21 cellular contexts compared by ENCODE assay signal in genomic region chr10:71812913-71813590, GRCh38. TPM values are rescaled to one million over a fixed set of nuclear protein-coding genes. Genes with fewer than 3 reads are reported as not detected.
DNase-seq lines count a peak whose midpoint lies in the region; ATAC-seq and TF ChIP-seq lines count a peak whose summit lies in the region.
"Had no signal": no experiment of that assay in that cellular context is flagged by ENCODE, and none has a peak within 500 bp of the region (broad histone marks: within the 10 kb centered on the region; RNA-seq: fewer than 3 reads in every experiment).

No MANE protein-coding gene starts in this region.

- H3K4me1 Mint-ChIP-seq in progenitor cell of endocrine pancreas (ENCODE audit: low read depth): no peaks in the 10 kb centered on the region
- H3K4me1 Mint-ChIP-seq: stimulated activated effector memory CD8-positive, alpha-beta T cell treated with anti-CD3 and anti-CD28 coated beads, Interleukin-12 subunit alpha, Interleukin-12 subunit beta, amount 100 ng/mL, for 72 hours had no signal

- POLR2A ChIA-PET in Panc1 (lab: Charles Lee): interaction anchor here (1.1 kb wide), 1 partner anchor 9 kb away, joined by 3 read pairs; no protein-coding TSS in a partner anchor

- intact Hi-C loops in Panc1 (cut with micrococcal nuclease; ENCODE audit: unreplicated experiment) (loop anchor here (10.0 kb wide), 2 partner anchors 108 to 498 kb away; partner anchors contain the start of gene SLC29A3), left colon (cut with DNase I, micrococcal nuclease) (loop anchor here (5.0 to 10.0 kb wide), 2 partner anchors 431 to 498 kb away; partner anchors contain the start of gene SLC29A3 (in 2 of the 2))

- H3K4me3 ChIP-seq in H7 (ENCODE audit: insufficient read depth, low read depth, low read length): no peak overlapping the region
- H3K4me3 ChIP-seq in Panc1 (ENCODE audit: low read depth in 2 of 2, low read length in 2 of 2): no peak overlapping the region
- H3K4me3 ChIP-seq: esophagus squamous epithelium, gastroesophageal sphincter had no signal

- in situ Hi-C loops in Panc1 (cut with HindIII; ENCODE audit: low pct_unique_long_range_greater_than_20kb, low sequenced_read_pairs): no loop called here

- no peak for TF ChIP-seq CTCF in Panc1 (IDR thresholded peaks at IDR 0.05)
- TF ChIP-seq CTCF in progenitor cell of endocrine pancreas (IDR thresholded peaks at IDR 0.05; ENCODE audit: unreplicated experiment): no peak

- H3K36me3 ChIP-seq in H7 (replicated peaks; ENCODE audit: control insufficient read depth, insufficient read depth, low read length) (peaks cover 22% of the 10 kb centered on the region), Panc1 (ENCODE audit: control insufficient read depth, insufficient read depth, low read length) (peaks cover 22% of the 10 kb centered on the region)

- H3K9me3 Mint-ChIP-seq in progenitor cell of endocrine pancreas (ENCODE audit: low read depth): no peaks in the 10 kb centered on the region
- H3K9me3 Mint-ChIP-seq: activated CD4-positive, alpha-beta T cell treated with anti-CD3 and anti-CD28 coated beads, Interleukin-2, amount 10 ng/mL, durations not matched to agents 24 days and 14 days; activated naive CD8-positive, alpha-beta T cell treated with anti-CD3 and anti-CD28 coated beads, Interleukin-2, amount 10 ng/mL, durations not matched to agents 7 days and 5 days; stimulated activated effector memory CD8-positive, alpha-beta T cell treated with anti-CD3 and anti-CD28 coated beads, Interleukin-12 subunit alpha, Interleukin-12 subunit beta, amount 100 ng/mL, for 72 hours; T-helper 1 cell treated with Interleukin-12 subunit alpha and Interleukin-12 subunit beta and Interleukin-4 antibody, amounts not matched to agents 30 μg/mL and 1 μg/mL, for 36 hours had no signal

- peak overlapping the region; percentile 37 for H3K27ac Mint-ChIP-seq in progenitor cell of endocrine pancreas
- H3K27ac Mint-ChIP-seq: activated naive CD8-positive, alpha-beta T cell treated with anti-CD3 and anti-CD28 coated beads, Interleukin-2, amount 10 ng/mL, durations not matched to agents 7 days and 5 days; stimulated activated effector memory CD8-positive, alpha-beta T cell treated with anti-CD3 and anti-CD28 coated beads, Interleukin-12 subunit alpha, Interleukin-12 subunit beta, amount 100 ng/mL, for 72 hours; T-helper 1 cell treated with Interleukin-12 subunit alpha and Interleukin-12 subunit beta and Interleukin-4 antibody, amounts not matched to agents 30 μg/mL and 1 μg/mL, for 36 hours had no signal

- H3K4me1 ChIP-seq in Panc1 (ENCODE audit: control insufficient read depth, insufficient read depth, low read length): peaks cover 51% of the 10 kb centered on the region

- peak; percentile 73 for DNase-seq in H7
- no peak for DNase-seq in Panc1 (ENCODE audit: low read depth, low spot score)
- DNase-seq in left colon: no peak
- DNase-seq in progenitor cell of endocrine pancreas (ENCODE audit: low spot score, unreplicated experiment): no peak
- no peak for DNase-seq in SKM-1 treated with dmso at 0.1 percent for 144 hours (lab: John Stamatoyannopoulos, UW; ENCODE audit: unreplicated experiment)
- no peak for DNase-seq in pons (ENCODE audit: low spot score)
- DNase-seq: activated CD4-positive, alpha-beta T cell treated with anti-CD3 and anti-CD28 coated beads, Interleukin-2, amount 10 ng/mL, durations not matched to agents 24 days and 14 days; activated naive CD8-positive, alpha-beta T cell treated with anti-CD3 and anti-CD28 coated beads, Interleukin-2, amount 10 ng/mL, durations not matched to agents 7 days and 5 days; esophagus squamous epithelium; GF-D8; mesendoderm; naive B cell; NCI-H187 treated with DMSO at 0.1 percent for 48 hours; NCI-H748 treated with DMSO at 0.1 percent for 48 hours; OCI-M1; SIG-M5; stimulated activated CD4-positive, alpha-beta T cell treated with anti-CD3 and anti-CD28 coated beads, Interleukin-1b, Interleukin-23, amount 100 ng/mL, for 48 hours had no signal

- H3K27me3 ChIP-seq in H7 (ENCODE audit: control insufficient read depth, insufficient read depth, low read length) (no peaks in the 10 kb centered on the region), Panc1 (ENCODE audit: control insufficient read depth, insufficient read depth, low read length) (no peaks in the 10 kb centered on the region)
- H3K27me3 ChIP-seq: esophagus squamous epithelium, gastroesophageal sphincter had no signal

- H3K4me3 Mint-ChIP-seq in progenitor cell of endocrine pancreas (ENCODE audit: low read depth): no peak overlapping the region
- H3K4me3 Mint-ChIP-seq: activated CD4-positive, alpha-beta T cell treated with anti-CD3 and anti-CD28 coated beads, Interleukin-2, amount 10 ng/mL, durations not matched to agents 24 days and 14 days; activated naive CD8-positive, alpha-beta T cell treated with anti-CD3 and anti-CD28 coated beads, Interleukin-2, amount 10 ng/mL, durations not matched to agents 7 days and 5 days; naive B cell; stimulated activated effector memory CD8-positive, alpha-beta T cell treated with anti-CD3 and anti-CD28 coated beads, Interleukin-12 subunit alpha, Interleukin-12 subunit beta, amount 100 ng/mL, for 72 hours; T-helper 1 cell treated with Interleukin-12 subunit alpha and Interleukin-12 subunit beta and Interleukin-4 antibody, amounts not matched to agents 30 μg/mL and 1 μg/mL, for 36 hours had no signal

- CTCF ChIA-PET in Panc1 (lab: Charles Lee): interaction anchor here (0.5 to 1.1 kb wide), 8 partner anchors 83 to 609 kb away, joined by 3 to 4 read pairs (median 3); no protein-coding TSS in a partner anchor

- ATAC-seq in Panc1 (peak; percentile 7), left colon (peak; percentile 2), GM21447 (IDR thresholded peaks at IDR 0.05; ENCODE audit: unreplicated experiment) (no peak)
- ATAC-seq: gastroesophageal sphincter had no signal

- 0 out of 2 replicates have a peak overlapping the region, but pooled peaks have one; percentile 14 for H3K27ac ChIP-seq in Panc1 (ENCODE audit: low read length)
- H3K27ac ChIP-seq: esophagus squamous epithelium, gastroesophageal sphincter had no signal

- peaks cover 14% of the 10 kb centered on the region for H3K36me3 Mint-ChIP-seq in progenitor cell of endocrine pancreas (ENCODE audit: insufficient read depth)

- no peaks in the 10 kb centered on the region for H3K27me3 Mint-ChIP-seq in progenitor cell of endocrine pancreas
- H3K27me3 Mint-ChIP-seq: activated CD4-positive, alpha-beta T cell treated with anti-CD3 and anti-CD28 coated beads, Interleukin-2, amount 10 ng/mL, durations not matched to agents 24 days and 14 days; activated naive CD8-positive, alpha-beta T cell treated with anti-CD3 and anti-CD28 coated beads, Interleukin-2, amount 10 ng/mL, durations not matched to agents 7 days and 5 days had no signal

- no peaks in the 10 kb centered on the region for H3K9me3 ChIP-seq in Panc1 (ENCODE audit: control insufficient read depth, insufficient read depth, low read depth, low read length)
- H3K9me3 ChIP-seq: esophagus squamous epithelium, gastroesophageal sphincter had no signal

- no TSS peak for BruUV-seq in Panc1 (replicated peaks; lab: Mats Ljungman, UMichigan)

RNA-seq across cellular contexts. Expression of gene PSAP, which starts 38.0 kb away (rescaled TPM):
- total RNA-seq in H7 (2014; rRNA removed; shearing (Covaris generic)): 389 and 452 TPM in 2 replicates
- total RNA-seq in Panc1 (2021; ENCODE audit: unreplicated experiment): 3,649 TPM
- 4,189 TPM for polyA plus RNA-seq in Panc1 (2012; ENCODE audit: insufficient read length)
- 100 to 1,000 TPM; 517 to 807 TPM for total RNA-seq in left colon
- 510 and 538 TPM in 2 replicates for total RNA-seq in progenitor cell of endocrine pancreas

RNA-seq across cellular contexts. Expression of gene VSIR, which starts 39.7 kb away (rescaled TPM):
- 0.04 and 0.31 TPM in 2 replicates for total RNA-seq in H7 (2014; rRNA removed; shearing (Covaris generic))
- 34.9 TPM for total RNA-seq in Panc1 (2021; ENCODE audit: unreplicated experiment)
- polyA plus RNA-seq in Panc1 (2012; ENCODE audit: insufficient read length): 45.4 TPM
- 10 to 100 TPM; 50.5 to 76.7 TPM for total RNA-seq in left colon
- 2.6 and 3.6 TPM in 2 replicates for total RNA-seq in progenitor cell of endocrine pancreas
